17 cellular contexts compared by ENCODE assay signal in the genomic region with DNA sequence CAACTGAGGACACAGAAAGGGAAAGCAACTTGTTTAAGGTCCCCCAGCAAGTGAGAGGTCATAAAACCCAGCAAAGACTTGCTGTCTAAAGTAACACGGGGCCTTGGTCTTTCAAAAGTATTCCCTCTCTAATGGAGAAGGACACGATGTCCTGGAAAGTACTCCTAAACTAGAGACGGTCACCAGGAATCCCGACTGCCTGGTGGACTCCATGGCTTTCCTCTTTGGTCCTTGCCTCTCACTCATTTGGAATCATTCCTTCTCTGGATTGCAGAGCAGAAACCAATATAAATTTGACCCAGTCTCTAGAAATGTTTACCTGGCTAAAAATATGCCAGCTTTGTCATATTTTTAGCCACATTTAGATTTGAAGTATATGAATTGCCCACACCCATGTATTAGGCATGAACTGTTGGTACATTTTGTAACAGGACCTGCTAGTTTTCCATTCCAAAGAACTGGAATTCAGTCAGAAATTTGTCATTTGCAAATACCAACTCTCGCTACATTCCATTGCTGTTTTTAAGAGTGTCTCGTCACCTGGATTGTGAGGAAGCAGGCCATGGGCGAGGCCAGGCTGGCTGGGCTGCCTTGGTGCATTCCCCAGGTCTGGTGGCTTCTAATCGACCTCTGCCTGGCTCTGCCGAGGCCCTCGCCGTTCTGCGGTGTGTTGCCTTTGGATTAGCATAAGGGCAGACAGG. TPM values are rescaled to one million over a fixed set of nuclear protein-coding genes. Genes with fewer than 3 reads are reported as not detected.
DNase-seq lines count a peak whose midpoint lies in the region; ATAC-seq and TF ChIP-seq lines count a peak whose summit lies in the region.
"Had no signal": no experiment of that assay in that cellular context is flagged by ENCODE, and none has a peak within 500 bp of the region (broad histone marks: within the 10 kb centered on the region; RNA-seq: fewer than 3 reads in every experiment).

No MANE protein-coding gene starts in this region.

- 54 to 67% methylated on average over 12 of the region's 12 CpGs for WGBS in heart right ventricle, 2 donors
- WGBS in gastroesophageal sphincter (ENCODE audit: low coverage in 1 of 2), 2 donors, result 45 to 66% methylated on average over 5 to 10 of the region's 12 CpGs
- WGBS in trophoblast cell (ENCODE audit: extremely low coverage, insufficient coverage, insufficient read length), result no CpG with 5 or more reads among the region's 12 CpGs
- WGBS in aorta, 2 donors, result 2 to 9% methylated on average over 12 of the region's 12 CpGs

- H3K27ac Mint-ChIP-seq in CD8-positive, alpha-beta memory T cell, result peak overlapping the region in 4 of 8 donors; percentile 35 to 78 (median 68)
- no peak overlapping the region for H3K27ac Mint-ChIP-seq in activated CD8-positive, alpha-beta T cell treated with anti-CD3 and anti-CD28 coated beads for 36 hours
- H3K27ac Mint-ChIP-seq: CD8-positive, alpha-beta T cell; dendritic cell treated with granulocyte-macrophage colony-stimulating factor and Interleukin-4, amounts not matched to agents 40 ng/mL and 50 ng/mL, for 4 days; stimulated activated memory B cell treated with anti-CD40 and anti-IgM and Interleukin-4, amounts not matched to agents 10 μg/mL and 1 μg/mL and 100 μg/mL, for 72 hours; T-helper 2 cell treated with Interferon-gamma antibody and Interleukin-4, amounts not matched to agents 5 μg/mL and 100 μg/mL, for 36 hours had no signal

- H4K12ac ChIP-seq in trophoblast cell (ENCODE audit: low read depth, low read length), result no peak overlapping the region

- H3K23ac ChIP-seq in trophoblast cell (ENCODE audit: low read length), result no peak overlapping the region

- H3K9ac ChIP-seq in trophoblast cell (ENCODE audit: low read length), result no peak overlapping the region

- peak overlapping the region; percentile 52 for H4K91ac ChIP-seq in trophoblast cell (ENCODE audit: low read depth, low read length)

- ATAC-seq in heart right ventricle, result peak in 3 of 8 donors; percentile 30 to 52 (median 48)
- ATAC-seq in gastroesophageal sphincter, result peak; percentile 60
- peak; percentile 75 for ATAC-seq in aorta (ENCODE audit: low FRiP score)
- no peak for ATAC-seq in activated CD8-positive, alpha-beta T cell treated with anti-CD3 and anti-CD28 coated beads for 36 hours
- ATAC-seq: CD8-positive, alpha-beta T cell; stimulated activated memory B cell treated with anti-CD40 and anti-IgM and Interleukin-4, amounts not matched to agents 10 μg/mL and 1 μg/mL and 100 μg/mL, for 72 hours had no signal

- no peaks in the 10 kb centered on the region for H3K27me3 ChIP-seq in heart right ventricle
- H3K27me3 ChIP-seq in gastroesophageal sphincter, result no peaks in the 10 kb centered on the region
- no peaks in the 10 kb centered on the region for H3K27me3 ChIP-seq in trophoblast cell (ENCODE audit: insufficient read depth, low read length)
- no peaks in the 10 kb centered on the region for H3K27me3 ChIP-seq in aorta (ENCODE audit: control insufficient read depth in 1 of 2, insufficient read depth in 2 of 2, low read length in 1 of 2)
- H3K27me3 ChIP-seq in MG63, result no peaks in the 10 kb centered on the region
- no peaks in the 10 kb centered on the region for H3K27me3 ChIP-seq in CD8-positive, alpha-beta memory T cell (ENCODE audit: insufficient read depth, low read length, poor library complexity, severe bottlenecking)

- H3K27ac ChIP-seq in heart right ventricle, result peak overlapping the region in 9 of 10 donors; percentile 30 to 69 (median 62)
- peak overlapping the region; percentile 69 to 92 (median 83) for H3K27ac ChIP-seq in gastroesophageal sphincter
- no peak overlapping the region for H3K27ac ChIP-seq in trophoblast cell (ENCODE audit: low read depth, low read length)
- peak overlapping the region; percentile 96 to 100 for H3K27ac ChIP-seq in aorta (ENCODE audit: low read depth in 1 of 2, low read length in 2 of 2)
- no peak overlapping the region for H3K27ac ChIP-seq in CD8-positive, alpha-beta memory T cell (ENCODE audit: low read depth, low read length)

- H3K4me1 Mint-ChIP-seq in CD8-positive, alpha-beta memory T cell, result peaks cover 37 to 41% (median 37%) of the 10 kb centered on the region in 3 donors
- peaks cover 23% of the 10 kb centered on the region for H3K4me1 Mint-ChIP-seq in activated CD8-positive, alpha-beta T cell treated with anti-CD3 and anti-CD28 coated beads for 36 hours (ENCODE audit: low read depth)
- H3K4me1 Mint-ChIP-seq: H9; stimulated activated memory B cell treated with anti-CD40 and anti-IgM and Interleukin-4, amounts not matched to agents 10 μg/mL and 1 μg/mL and 100 μg/mL, for 72 hours had no signal

- intact Hi-C loops in heart right ventricle (cut with DNase I) (no loop called here), cardiac septum (cut with DNase I) (no loop called here), aorta (cut with DNase I) (loop anchor here in 1 of 2 donors (10.0 kb wide), 1 partner anchor 389 kb away; no protein-coding TSS in a partner anchor)
- intact Hi-C loops in activated CD8-positive, alpha-beta T cell treated with anti-CD3 and anti-CD28 coated beads for 36 hours (cut with micrococcal nuclease), result no loop called here

- H3K9me3 ChIP-seq in heart right ventricle (no peaks in the 10 kb centered on the region), gastroesophageal sphincter (no peaks in the 10 kb centered on the region), trophoblast cell (ENCODE audit: insufficient read depth, low read depth, low read length) (no peaks in the 10 kb centered on the region), aorta (ENCODE audit: control insufficient read depth, low read length) (no peaks in the 10 kb centered on the region), MG63 (no peaks in the 10 kb centered on the region)
- H3K9me3 ChIP-seq in CD8-positive, alpha-beta memory T cell (ENCODE audit: low read length), result no peaks in the 10 kb centered on the region

- H3K4ac ChIP-seq in trophoblast cell (ENCODE audit: low read depth, low read length), result no peak overlapping the region

- peak overlapping the region; percentile 27 for H2AK5ac ChIP-seq in trophoblast cell (ENCODE audit: low read length)

- no peak overlapping the region for H3K18ac ChIP-seq in trophoblast cell (ENCODE audit: low read length)

- H2AFZ ChIP-seq in trophoblast cell (ENCODE audit: insufficient read depth, low read length, poor library complexity), result no peak overlapping the region

- TF ChIP-seq CTCF in heart right ventricle (IDR thresholded peaks at IDR 0.05), result no peak
- no peak for TF ChIP-seq CTCF in gastroesophageal sphincter (IDR thresholded peaks at IDR 0.05)
- no peak for TF ChIP-seq CTCF in activated CD8-positive, alpha-beta T cell treated with anti-CD3 and anti-CD28 coated beads for 36 hours (IDR thresholded peaks at IDR 0.05)

- peak; percentile 9 for TF ChIP-seq EP300 in gastroesophageal sphincter (IDR thresholded peaks at IDR 0.05)

- H2BK5ac ChIP-seq in trophoblast cell (ENCODE audit: low read depth, low read length, poor library complexity), result no peak overlapping the region

- no peak overlapping the region for H2BK120ac ChIP-seq in trophoblast cell (ENCODE audit: insufficient read depth, low read length, poor library complexity)

- peaks cover 4% of the 10 kb centered on the region for H3K79me1 ChIP-seq in trophoblast cell (ENCODE audit: low read length)

- no peak overlapping the region for H3K4me3 Mint-ChIP-seq in CD8-positive, alpha-beta memory T cell
- no peak overlapping the region for H3K4me3 Mint-ChIP-seq in activated CD8-positive, alpha-beta T cell treated with anti-CD3 and anti-CD28 coated beads for 36 hours
- H3K4me3 Mint-ChIP-seq: CD8-positive, alpha-beta T cell; dendritic cell treated with granulocyte-macrophage colony-stimulating factor and Interleukin-4, amounts not matched to agents 40 ng/mL and 50 ng/mL, for 4 days; stimulated activated memory B cell treated with anti-CD40 and anti-IgM and Interleukin-4, amounts not matched to agents 10 μg/mL and 1 μg/mL and 100 μg/mL, for 72 hours; T-helper 2 cell treated with Interferon-gamma antibody and Interleukin-4, amounts not matched to agents 5 μg/mL and 100 μg/mL, for 36 hours had no signal

- H3K79me2 ChIP-seq in trophoblast cell (ENCODE audit: control insufficient read depth, insufficient read depth, low read length, poor library complexity), result no peaks in the 10 kb centered on the region

- H3K27me3 Mint-ChIP-seq in CD8-positive, alpha-beta memory T cell, result peaks cover 0 to 2% of the 10 kb centered on the region in 2 donors
- no peaks in the 10 kb centered on the region for H3K27me3 Mint-ChIP-seq in activated CD8-positive, alpha-beta T cell treated with anti-CD3 and anti-CD28 coated beads for 36 hours

- H3K9me3 Mint-ChIP-seq in CD8-positive, alpha-beta memory T cell, result no peaks in the 10 kb centered on the region
- no peaks in the 10 kb centered on the region for H3K9me3 Mint-ChIP-seq in activated CD8-positive, alpha-beta T cell treated with anti-CD3 and anti-CD28 coated beads for 36 hours
- H3K9me3 Mint-ChIP-seq: CD8-positive, alpha-beta T cell; dendritic cell treated with granulocyte-macrophage colony-stimulating factor and Interleukin-4, amounts not matched to agents 40 ng/mL and 50 ng/mL, for 4 days; H9; stimulated activated memory B cell treated with anti-CD40 and anti-IgM and Interleukin-4, amounts not matched to agents 10 μg/mL and 1 μg/mL and 100 μg/mL, for 72 hours; T-helper 2 cell treated with Interferon-gamma antibody and Interleukin-4, amounts not matched to agents 5 μg/mL and 100 μg/mL, for 36 hours had no signal

- CTCF ChIA-PET in CD8-positive, alpha-beta memory T cell (lab: Charles Lee), result no interaction called here
- CTCF ChIA-PET in activated CD8-positive, alpha-beta T cell treated with anti-CD3 and anti-CD28 coated beads for 36 hours (lab: Charles Lee), result interaction anchor here (1.6 to 2.8 kb wide), 2 partner anchors 162 to 171 kb away, joined by 6 to 12 read pairs; no protein-coding TSS in a partner anchor

- H2BK12ac ChIP-seq in trophoblast cell (ENCODE audit: low read length), result peak overlapping the region; percentile 94

- H3K36me3 Mint-ChIP-seq in CD8-positive, alpha-beta memory T cell, result peaks cover 0 to 4% (median 0%) of the 10 kb centered on the region in 3 donors
- H3K36me3 Mint-ChIP-seq in activated CD8-positive, alpha-beta T cell treated with anti-CD3 and anti-CD28 coated beads for 36 hours (ENCODE audit: low read depth), result no peaks in the 10 kb centered on the region
- H3K36me3 Mint-ChIP-seq: CD8-positive, alpha-beta T cell; stimulated activated memory B cell treated with anti-CD40 and anti-IgM and Interleukin-4, amounts not matched to agents 10 μg/mL and 1 μg/mL and 100 μg/mL, for 72 hours had no signal

- no peak overlapping the region for H4K8ac ChIP-seq in trophoblast cell (ENCODE audit: low read depth, low read length)

- H3K4me2 ChIP-seq in trophoblast cell (ENCODE audit: low read length), result no peak overlapping the region

- POLR2A ChIA-PET in CD8-positive, alpha-beta memory T cell (lab: Charles Lee), result no interaction called here
- POLR2A ChIA-PET in activated CD8-positive, alpha-beta T cell treated with anti-CD3 and anti-CD28 coated beads for 36 hours (lab: Charles Lee), result no interaction called here

- H3K36me3 ChIP-seq in heart right ventricle (peaks cover 0 to 6% (median 0%) of the 10 kb centered on the region in 9 donors), gastroesophageal sphincter (peaks cover 0 to 3% of the 10 kb centered on the region in 2 donors), trophoblast cell (ENCODE audit: control insufficient read depth in 1 of 2, insufficient read depth in 2 of 2, low read length in 2 of 2) (no peaks in the 10 kb centered on the region), aorta (ENCODE audit: control insufficient read depth in 1 of 2, insufficient read depth in 2 of 2, low read length in 1 of 2) (no peaks in the 10 kb centered on the region), MG63 (peaks cover 96% of the 10 kb centered on the region)
- no peaks in the 10 kb centered on the region for H3K36me3 ChIP-seq in CD8-positive, alpha-beta memory T cell (ENCODE audit: insufficient read depth, low read length)

- H3K4me1 ChIP-seq in heart right ventricle, result peaks cover 6 to 93% (median 52%) of the 10 kb centered on the region in 9 donors
- H3K4me1 ChIP-seq in gastroesophageal sphincter, result peaks cover 20 to 98% (median 32%) of the 10 kb centered on the region in 3 donors
- peaks cover 11 to 14% of the 10 kb centered on the region in 2 experiments for H3K4me1 ChIP-seq in trophoblast cell (ENCODE audit: control insufficient read depth in 1 of 2, insufficient read depth in 2 of 2, low read length in 2 of 2)
- H3K4me1 ChIP-seq in aorta (ENCODE audit: control insufficient read depth in 1 of 2, insufficient read depth in 2 of 2, low read length in 2 of 2), result peaks cover 14 to 24% of the 10 kb centered on the region in 2 donors
- peaks cover 31% of the 10 kb centered on the region for H3K4me1 ChIP-seq in CD8-positive, alpha-beta memory T cell (ENCODE audit: insufficient read depth, low read length)

- H3K14ac ChIP-seq in trophoblast cell (ENCODE audit: low read length), result no peak overlapping the region

- H3K4me3 ChIP-seq in heart right ventricle, result no peak overlapping the region
- H3K4me3 ChIP-seq in gastroesophageal sphincter, result no peak overlapping the region
- no peak overlapping the region for H3K4me3 ChIP-seq in trophoblast cell (ENCODE audit: low read depth, low read length)
- H3K4me3 ChIP-seq in aorta (ENCODE audit: low read length in 2 of 2), result no peak overlapping the region
- H3K4me3 ChIP-seq in MG63, result no peak overlapping the region
- no peak overlapping the region for H3K4me3 ChIP-seq in CD8-positive, alpha-beta memory T cell (ENCODE audit: low read length)
- H3K4me3 ChIP-seq: skin epidermis had no signal

- DNase-seq in heart right ventricle, result no peak
- DNase-seq in cardiac septum (ENCODE audit: low spot score), result no peak
- DNase-seq in trophoblast cell, result peak; percentile 95 to 98
- peak; percentile 85 to 91 for DNase-seq in aorta
- no peak for DNase-seq in MG63
- DNase-seq in CD8-positive, alpha-beta memory T cell, result no peak
- no peak for DNase-seq in activated CD8-positive, alpha-beta T cell treated with anti-CD3 and anti-CD28 coated beads for 36 hours
- DNase-seq: H9, midbrain, NCI-H774, SHP77 had no signal

- TF ChIP-seq POLR2A in gastroesophageal sphincter (IDR thresholded peaks at IDR 0.05), result no peak

RNA-seq across cellular contexts. Expression of a gene that starts 12.9 kb away (rescaled TPM):
- total RNA-seq in heart right ventricle, result 10 to 100 TPM; 11.3 to 34.7 (median 23.7) TPM
- 1 to 10 TPM; 6.9 to 9.1 TPM for polyA plus RNA-seq in heart right ventricle
- total RNA-seq in cardiac septum, result 50.8 TPM
- 10 to 100 TPM; 19.5 to 57.1 (median 43.4) TPM for total RNA-seq in gastroesophageal sphincter
- polyA plus RNA-seq in trophoblast cell (2013), result 36.1 and 37.2 TPM in 2 replicates
- total RNA-seq in aorta, result 100 to 1,000 TPM in 1 of 2 donors, 10 to 100 TPM in 1; 84.6 to 250 TPM
- polyA plus RNA-seq in aorta, result 10 to 100 TPM in 1 of 2 donors, 1 to 10 TPM in 1; 5.0 to 18.2 TPM
- 3.7 and 5.0 TPM in 2 replicates for total RNA-seq in MG63 (2014; rRNA removed; shearing (Covaris generic); ENCODE audit: low replicate concordance)
- total RNA-seq in CD8-positive, alpha-beta memory T cell, result 1 to 10 TPM in 1 of 2 experiments, under 1 TPM in 1; 0.42 to 1.2 TPM
- 1.1 TPM for polyA plus RNA-seq in CD8-positive, alpha-beta memory T cell
- total RNA-seq in activated CD8-positive, alpha-beta T cell treated with anti-CD3 and anti-CD28 coated beads for 36 hours, result under 1 TPM; 0.23 to 0.36 TPM

Comparison
In these comparisons a context has a peak if more than half of its experiments do, and no peak if none do; other contexts are left out.
1. DNase-seq: peak in trophoblast cell (2 of 2) and aorta (2 of 2); none in heart right ventricle (0 of 2), cardiac septum (single experiment), MG63 (single experiment), CD8-positive, alpha-beta memory T cell (0 of 5) and activated CD8-positive, alpha-beta T cell treated with anti-CD3 and anti-CD28 coated beads for 36 hours (single experiment).
2. H3K27ac ChIP-seq: peak in heart right ventricle (9 of 10), gastroesophageal sphincter (4 of 4) and aorta (2 of 2); none in trophoblast cell (single experiment) and CD8-positive, alpha-beta memory T cell (single experiment).